14 cellular contexts compared by ENCODE assay signal in the genomic region with DNA sequence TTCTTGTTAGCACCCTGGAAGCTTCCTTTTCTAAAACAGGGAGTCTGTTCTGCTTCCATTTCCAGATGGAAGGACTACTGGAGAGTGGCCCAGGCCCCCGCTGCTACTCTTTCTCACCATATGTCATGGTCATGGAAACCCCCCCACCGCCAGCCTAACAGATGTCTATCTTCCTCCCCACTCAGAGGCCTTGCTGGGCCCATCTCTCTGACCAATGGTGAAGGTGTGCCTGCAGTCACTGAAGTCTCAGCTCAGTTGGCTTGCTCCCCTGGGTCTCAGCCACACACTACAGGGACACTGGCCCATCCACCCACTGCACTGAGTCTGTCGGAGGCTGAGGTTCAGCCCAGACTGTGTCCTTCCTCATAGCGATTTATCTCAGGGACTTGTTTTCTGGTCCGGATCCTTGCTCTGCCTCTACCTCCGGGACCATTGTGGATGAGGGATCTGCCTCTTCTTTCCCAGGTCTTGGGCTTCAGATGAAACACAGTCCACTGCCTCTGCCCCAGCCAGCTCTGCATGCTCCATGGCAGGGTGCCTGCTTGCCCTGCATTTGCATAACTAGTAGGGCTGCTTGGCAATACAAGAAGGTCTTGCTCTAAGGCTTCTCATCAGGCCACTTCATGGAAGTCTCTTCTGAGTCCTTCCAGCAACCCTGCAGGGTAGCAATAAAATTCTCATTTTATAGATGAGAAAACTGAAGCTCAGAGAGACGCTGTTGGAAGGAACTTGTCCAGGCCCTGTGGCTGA.
"Had no signal": no experiment of that assay in that cellular context is flagged by ENCODE, and none has a peak within 500 bp of the region (broad histone marks: within the 10 kb centered on the region; RNA-seq: fewer than 3 reads in every experiment).

No MANE protein-coding gene starts in this region.

- H3K36me3 ChIP-seq: lower lobe of right lung, tibial artery, uterus had no signal

- H3K27me3 ChIP-seq: hepatocyte, tibial artery, uterus had no signal

- H3K4me3 ChIP-seq: hepatocyte, lower lobe of right lung, tibial artery, uterus had no signal

- ATAC-seq: activated CD8-positive, alpha-beta T cell treated with anti-CD3 and anti-CD28 coated beads, Interleukin-2, amount 10 ng/mL, durations not matched to agents 7 days and 5 days; effector memory CD8-positive, alpha-beta T cell; left cardiac atrium; lower lobe of right lung had no signal

- H3K9me3 ChIP-seq: lower lobe of right lung, tibial artery, uterus had no signal

- H3K27ac ChIP-seq: hepatocyte, lower lobe of right lung, parathyroid adenoma, tibial artery, uterus had no signal

- H3K4me1 ChIP-seq: parathyroid adenoma, tibial artery, uterus had no signal

- DNase-seq: activated CD4-positive, alpha-beta T cell treated with anti-CD3 and anti-CD28 coated beads, Interleukin-2, amount 10 ng/mL, durations not matched to agents 7 days and 5 days; activated CD8-positive, alpha-beta T cell treated with anti-CD3 and anti-CD28 coated beads, Interleukin-2, amount 10 ng/mL, durations not matched to agents 7 days and 5 days; activated naive CD4-positive, alpha-beta T cell treated with anti-CD3 and anti-CD28 coated beads, Interleukin-2, amount 50 U/mL, for 16 hours; activated T-cell treated with anti-CD3 and anti-CD28 coated beads, Interleukin-2, amount 50 U/mL, for 24 hours; effector memory CD8-positive, alpha-beta T cell; left cardiac atrium; lower lobe of right lung; stimulated activated CD4-positive, alpha-beta T cell treated with anti-CD3 and anti-CD28 coated beads, Interleukin-1b, Interleukin-23, amount 100 ng/mL, for 48 hours; stimulated activated CD8-positive, alpha-beta memory T cell treated with anti-CD3 and anti-CD28 coated beads, Interleukin-4, amount 100 ng/mL, for 48 hours; stimulated activated naive CD4-positive, alpha-beta T cell; tibial artery; uterus had no signal
